In genomic region chr9:35538361-35539234, GRCh38 we compare ENCODE assay signal across 7 cellular contexts. TPM values are rescaled to one million over a fixed set of nuclear protein-coding genes. Genes with fewer than 3 reads are reported as not detected.
DNase-seq lines count a peak whose midpoint lies in the region; ATAC-seq and TF ChIP-seq lines count a peak whose summit lies in the region.

No MANE protein-coding gene starts in this region.

- in situ Hi-C loops in Panc1 (cut with HindIII; ENCODE audit: low pct_unique_long_range_greater_than_20kb, low sequenced_read_pairs), result no loop called here

- H3K27ac ChIP-seq in Panc1 (ENCODE audit: low read length), result peak overlapping the region; percentile 70
- peak overlapping the region; percentile 63 to 92 (median 80) for H3K27ac ChIP-seq in esophagus squamous epithelium

- POLR2A ChIA-PET in Panc1 (lab: Charles Lee), result no interaction called here

- H3K9me3 ChIP-seq in Panc1 (ENCODE audit: control insufficient read depth, insufficient read depth, low read depth, low read length) (no peaks in the 10 kb centered on the region), esophagus squamous epithelium (no peaks in the 10 kb centered on the region)

- no peak for DNase-seq in Panc1 (ENCODE audit: low read depth, low spot score)
- no peak for DNase-seq in esophagus squamous epithelium (lab: John Stamatoyannopoulos, UW)
- peak; percentile 48 for DNase-seq in mucosa of gallbladder (ENCODE audit: low spot score)
- DNase-seq in ureter (ENCODE audit: low spot score), result peak; percentile 64
- no peak for DNase-seq in activated CD8-positive, alpha-beta memory T cell treated with anti-CD3 and anti-CD28 coated beads for 24 hours
- no peak for DNase-seq in DMS53 (lab: John Stamatoyannopoulos, UW)

- H3K4me1 ChIP-seq in Panc1 (ENCODE audit: control insufficient read depth, insufficient read depth, low read length) (peaks cover 16% of the 10 kb centered on the region), esophagus squamous epithelium (peaks cover 18 to 59% (median 38%) of the 10 kb centered on the region in 3 donors)

- TF ChIP-seq CTCF in Panc1 (IDR thresholded peaks at IDR 0.05) (no peak), esophagus squamous epithelium (IDR thresholded peaks at IDR 0.05) (no peak)

- WGBS in esophagus squamous epithelium, 2 donors, result 8 to 19% methylated on average over 10 to 11 of the region's 18 CpGs

- CTCF ChIA-PET in Panc1 (lab: Charles Lee), result interaction anchor here (1.1 kb wide), 1 partner anchor 15 kb away, joined by 3 read pairs; no protein-coding TSS in a partner anchor

- BruUV-seq in Panc1 (replicated peaks; lab: Mats Ljungman, UMichigan), result no TSS peak

- peak in 1 of 4 donors; percentile 21 for TF ChIP-seq POLR2A in esophagus squamous epithelium (IDR thresholded peaks at IDR 0.05)

- 0 out of 2 replicates have a peak, but pooled peaks have one; percentile 18 for ATAC-seq in Panc1
- no peak for ATAC-seq in GM19452 (IDR thresholded peaks at IDR 0.05; ENCODE audit: unreplicated experiment)

- no peaks in the 10 kb centered on the region for H3K27me3 ChIP-seq in Panc1 (ENCODE audit: control insufficient read depth, insufficient read depth, low read length)
- no peaks in the 10 kb centered on the region for H3K27me3 ChIP-seq in esophagus squamous epithelium

- H3K36me3 ChIP-seq in Panc1 (ENCODE audit: control insufficient read depth, insufficient read depth, low read length), result no peaks in the 10 kb centered on the region
- no peaks in the 10 kb centered on the region for H3K36me3 ChIP-seq in esophagus squamous epithelium

- intact Hi-C loops in Panc1 (cut with micrococcal nuclease; ENCODE audit: unreplicated experiment), result no loop called here
- intact Hi-C loops in esophagus squamous epithelium (cut with DNase I), result no loop called here

- no peak overlapping the region; a peak in 1 of 4 replicates for H3K4me3 ChIP-seq in Panc1 (ENCODE audit: low read depth in 2 of 2, low read length in 2 of 2)
- peak overlapping the region; percentile 10 to 56 (median 30) for H3K4me3 ChIP-seq in esophagus squamous epithelium

RNA-seq across cellular contexts. Expression of gene RUSC2, which starts 48.7 kb away (rescaled TPM):
- total RNA-seq in Panc1 (2021; ENCODE audit: unreplicated experiment) (49.9 TPM), esophagus squamous epithelium (10 to 100 TPM in 1 of 4 donors, 1 to 10 TPM in 3; 5.1 to 16.0 (median 8.6) TPM), mucosa of gallbladder (35.2 TPM), ureter (29.8 TPM)
- 30.4 TPM for polyA plus RNA-seq in Panc1 (2012; ENCODE audit: insufficient read length)

Comparison
In these comparisons a context has a peak if more than half of its experiments do, and no peak if none do; other contexts are left out.
1. DNase-seq: peak in mucosa of gallbladder (single experiment) and ureter (single experiment); none in Panc1 (single experiment), esophagus squamous epithelium (single experiment), activated CD8-positive, alpha-beta memory T cell treated with anti-CD3 and anti-CD28 coated beads for 24 hours (single experiment) and DMS53 (single experiment).
2. H3K4me3 ChIP-seq: peak in esophagus squamous epithelium (4 of 4); none in Panc1 (0 of 2).